ENCODE assay signal across 20 cellular contexts in the genomic region with DNA sequence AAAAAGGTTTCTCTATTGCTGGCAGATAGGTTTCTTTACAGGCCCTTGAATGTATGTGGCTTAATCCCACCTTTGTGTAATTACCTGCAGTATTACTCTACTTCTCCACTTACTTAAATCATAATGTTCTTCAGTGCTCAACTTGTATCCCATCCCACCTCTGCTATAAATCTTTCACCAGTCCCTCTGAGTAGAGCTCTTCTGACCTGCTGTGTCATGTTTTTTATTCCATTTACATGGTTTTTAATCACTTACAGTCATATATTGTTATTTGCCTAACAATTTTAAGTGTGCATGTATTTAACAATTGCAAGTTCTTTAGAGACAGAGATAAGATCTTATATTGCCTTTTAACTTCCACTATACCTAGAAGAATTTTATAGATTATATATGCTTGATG. TPM values are rescaled to one million over a fixed set of nuclear protein-coding genes. Genes with fewer than 3 reads are reported as not detected.
DNase-seq lines count a peak whose midpoint lies in the region; ATAC-seq, FAIRE-seq and TF ChIP-seq lines count a peak whose summit lies in the region.
"Had no signal": no experiment of that assay in that cellular context is flagged by ENCODE, and none has a peak within 500 bp of the region (broad histone marks: within the 10 kb centered on the region; RNA-seq: fewer than 3 reads in every experiment).

No MANE protein-coding gene starts in this region.

- peak overlapping the region; percentile 84 for H3K4me2 ChIP-seq in A549
- H3K4me2 ChIP-seq in BLaER1 = peak overlapping the region; percentile 89
- peak overlapping the region; percentile 85 for H3K4me2 ChIP-seq in Loucy (ENCODE audit: low read depth, low read length, poor library complexity, severe bottlenecking)

- no peaks in the 10 kb centered on the region for H3F3A ChIP-seq in Loucy (ENCODE audit: low read depth)

- FAIRE-seq in A549 (lab: Jason Lieb, UNC) = no peak
- FAIRE-seq: GM18507 had no signal

- TF ChIP-seq CTCF in A549 (IDR thresholded peaks at IDR 0.05) (no peak), Loucy (conservative IDR thresholded peaks at IDR 0.05; ENCODE audit: low read length) (no peak), testis (IDR thresholded peaks at IDR 0.05) (no peak), foreskin fibroblast (IDR thresholded peaks at IDR 0.05; ENCODE audit: low read depth, low read length) (no peak)

- intact Hi-C loops in testis (cut with DNase I; ENCODE audit: low total_unique reads) = no loop called here

- H3K27me3 ChIP-seq in BLaER1 (no peaks in the 10 kb centered on the region), Loucy (ENCODE audit: insufficient read depth, low read length, poor library complexity, severe bottlenecking) (no peaks in the 10 kb centered on the region), adipocyte (replicated peaks; ENCODE audit: control insufficient read depth, insufficient read depth, low read length) (no peaks in the 10 kb centered on the region), testis (no peaks in the 10 kb centered on the region)
- H3K27me3 ChIP-seq: breast epithelium, gastroesophageal sphincter had no signal

- H3K27ac ChIP-seq in A549 (no peak overlapping the region), BLaER1 (no peak overlapping the region), testis (no peak overlapping the region)
- H3K27ac ChIP-seq: breast epithelium, gastroesophageal sphincter, transverse colon, VCaP had no signal

- no peak overlapping the region for H3K9ac ChIP-seq in BLaER1
- H3K9ac ChIP-seq in Loucy (ENCODE audit: low read depth, low read length, poor library complexity, severe bottlenecking) = no peak overlapping the region
- H3K9ac ChIP-seq in adipocyte (ENCODE audit: low read length) = peak overlapping the region; percentile 7

- no peak for ATAC-seq in A549
- ATAC-seq: gastroesophageal sphincter, left ventricle myocardium superior had no signal

- TF ChIP-seq POLR2A in A549 (IDR thresholded peaks at IDR 0.05; ENCODE audit: low read length) (no peak), testis (IDR thresholded peaks at IDR 0.05) (no peak)

- no peak overlapping the region for H2AFZ ChIP-seq in Loucy (ENCODE audit: low read length)

- peaks cover 36% of the 10 kb centered on the region for H3K4me1 ChIP-seq in A549
- H3K4me1 ChIP-seq in BLaER1 = peaks cover 23% of the 10 kb centered on the region
- H3K4me1 ChIP-seq in Loucy (ENCODE audit: insufficient read depth, low read length, poor library complexity, severe bottlenecking) = peaks cover 36% of the 10 kb centered on the region
- H3K4me1 ChIP-seq in adipocyte (ENCODE audit: control insufficient read depth, insufficient read depth, low read length) = peaks cover 48% of the 10 kb centered on the region
- H3K4me1 ChIP-seq in testis = no peaks in the 10 kb centered on the region
- H3K4me1 ChIP-seq: breast epithelium had no signal

- DNase-seq in A549 (ENCODE audit: low read depth in 1 of 2, low spot score in 1 of 2) (no peak), adipocyte (ENCODE audit: low read depth) (no peak), testis (no peak), foreskin fibroblast (no peak)
- no peak for DNase-seq in central memory CD4-positive, alpha-beta T cell
- DNase-seq in activated CD4-positive, alpha-beta T cell treated with anti-CD3 and anti-CD28 coated beads, Interleukin-2, amount 50 U/mL, for 1 hour = no peak
- DNase-seq: activated naive CD4-positive, alpha-beta T cell treated with anti-CD3 and anti-CD28 coated beads for 36 hours; erythroblast; left ventricle myocardium superior; NCI-H1105; NCI-H748 treated with DMSO at 0.1 percent for 48 hours; SW 1271; transverse colon had no signal

- H3K4me3 ChIP-seq in A549 (no peak overlapping the region), BLaER1 (no peak overlapping the region), Loucy (ENCODE audit: low read length, poor library complexity, severe bottlenecking) (peak overlapping the region; percentile 93), adipocyte (ENCODE audit: low read length) (peak overlapping the region; percentile 28), testis (no peak overlapping the region), foreskin fibroblast (ENCODE audit: low read depth in 1 of 2, low read length in 2 of 2) (no peak overlapping the region)
- H3K4me3 ChIP-seq: breast epithelium, gastroesophageal sphincter, HAP-1, transverse colon had no signal

- H3K79me2 ChIP-seq in Loucy (ENCODE audit: insufficient read depth, low read length) = peaks cover 32% of the 10 kb centered on the region

- H3K9me3 ChIP-seq in A549 (0 out of 3 replicates have a peak, but pooled peaks cover 3% of the 10 kb centered on the region), BLaER1 (no peaks in the 10 kb centered on the region; the same call in 1 of the 2 replicates), Loucy (ENCODE audit: insufficient read depth, low read depth, low read length) (no peaks in the 10 kb centered on the region), adipocyte (ENCODE audit: control insufficient read depth, low read length) (no peaks in the 10 kb centered on the region), testis (no peaks in the 10 kb centered on the region)
- H3K9me3 ChIP-seq: breast epithelium, gastroesophageal sphincter, HAP-1, transverse colon had no signal

- CTCF ChIA-PET in A549 (lab: Yijun Ruan, JAX) = interaction anchor here (1.1 kb wide), 1 partner anchor 611 kb away, joined by 3 read pairs; no protein-coding TSS in a partner anchor

- H3K36me3 ChIP-seq in BLaER1 (peaks cover 22% of the 10 kb centered on the region), Loucy (ENCODE audit: insufficient read depth, low read length) (no peaks in the 10 kb centered on the region), adipocyte (ENCODE audit: control insufficient read depth, insufficient read depth, low read length, severe bottlenecking) (peaks cover 11% of the 10 kb centered on the region), testis (ENCODE audit: low read depth, missing control alignments) (no peaks in the 10 kb centered on the region)
- H3K36me3 ChIP-seq: breast epithelium, transverse colon had no signal

- H4K20me1 ChIP-seq in BLaER1 (no peaks in the 10 kb centered on the region), Loucy (ENCODE audit: insufficient read depth, low read length, poor library complexity, severe bottlenecking) (no peaks in the 10 kb centered on the region)

- POLR2A ChIA-PET in A549 (lab: Yijun Ruan, JAX) = no interaction called here

- TF ChIP-seq EP300 in A549 (IDR thresholded peaks at IDR 0.05) = no peak

- H3K9me2 ChIP-seq in Loucy (replicated peaks; ENCODE audit: low read depth, low read length) = no peaks in the 10 kb centered on the region

- TF ChIP-seq RAD21 in A549 (conservative IDR thresholded peaks at IDR 0.05 in 1 of 2, IDR thresholded peaks at IDR 0.05 in 1 of 2) = no peak

TF ChIP-seq in A549, 52 proteins besides CTCF, POLR2A, EP300 and RAD21 (continues in another document):
- TF ChIP-seq, protein P1, sequence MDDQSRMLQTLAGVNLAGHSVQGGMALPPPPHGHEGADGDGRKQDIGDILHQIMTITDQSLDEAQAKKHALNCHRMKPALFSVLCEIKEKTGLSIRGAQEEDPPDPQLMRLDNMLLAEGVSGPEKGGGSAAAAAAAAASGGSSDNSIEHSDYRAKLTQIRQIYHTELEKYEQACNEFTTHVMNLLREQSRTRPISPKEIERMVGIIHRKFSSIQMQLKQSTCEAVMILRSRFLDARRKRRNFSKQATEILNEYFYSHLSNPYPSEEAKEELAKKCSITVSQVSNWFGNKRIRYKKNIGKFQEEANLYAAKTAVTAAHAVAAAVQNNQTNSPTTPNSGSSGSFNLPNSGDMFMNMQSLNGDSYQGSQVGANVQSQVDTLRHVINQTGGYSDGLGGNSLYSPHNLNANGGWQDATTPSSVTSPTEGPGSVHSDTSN (IDR thresholded peaks at IDR 0.05) = no peak
- TF ChIP-seq, protein P2, sequence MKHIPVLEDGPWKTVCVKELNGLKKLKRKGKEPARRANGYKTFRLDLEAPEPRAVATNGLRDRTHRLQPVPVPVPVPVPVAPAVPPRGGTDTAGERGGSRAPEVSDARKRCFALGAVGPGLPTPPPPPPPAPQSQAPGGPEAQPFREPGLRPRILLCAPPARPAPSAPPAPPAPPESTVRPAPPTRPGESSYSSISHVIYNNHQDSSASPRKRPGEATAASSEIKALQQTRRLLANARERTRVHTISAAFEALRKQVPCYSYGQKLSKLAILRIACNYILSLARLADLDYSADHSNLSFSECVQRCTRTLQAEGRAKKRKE (CRISPR knock-in tag; IDR thresholded peaks at IDR 0.05; ENCODE audit: low read depth) = no peak
- TF ChIP-seq, protein P3, sequence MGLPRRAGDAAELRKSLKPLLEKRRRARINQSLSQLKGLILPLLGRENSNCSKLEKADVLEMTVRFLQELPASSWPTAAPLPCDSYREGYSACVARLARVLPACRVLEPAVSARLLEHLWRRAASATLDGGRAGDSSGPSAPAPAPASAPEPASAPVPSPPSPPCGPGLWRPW (IDR thresholded peaks at IDR 0.05) = no peak
- no peak for TF ChIP-seq RNF2 (IDR thresholded peaks at IDR 0.05; ENCODE audit: borderline replicate concordance, low read depth)
- TF ChIP-seq POLR2AphosphoS2 (conservative IDR thresholded peaks at IDR 0.05; ENCODE audit: low read length) = no peak
- no peak for TF ChIP-seq CBX8 (IDR thresholded peaks at IDR 0.05)
- TF ChIP-seq HOXB13 (CRISPR knock-in tag; IDR thresholded peaks at IDR 0.05; ENCODE audit: low read depth) = no peak
- TF ChIP-seq ZSCAN20 (CRISPR knock-in tag; IDR thresholded peaks at IDR 0.05) = no peak
- TF ChIP-seq ZNF302 (CRISPR knock-in tag; IDR thresholded peaks at IDR 0.05) = no peak
- TF ChIP-seq RCOR1 (IDR thresholded peaks at IDR 0.05; ENCODE audit: low read depth, low read length) = no peak

RNA-seq across cellular contexts. Expression of a gene that starts 2.4 kb away (rescaled TPM):
- 61.3 and 79.9 TPM in 2 replicates for polyA plus RNA-seq in A549 (2011; rRNA removed)
- polyA plus RNA-seq in A549 (2012; cell fraction: cytosol; rRNA removed) = 25.0 and 26.2 TPM in 2 replicates
- 16.1 and 21.5 TPM in 2 replicates for polyA plus RNA-seq in A549 (2012; cell fraction: nucleus; rRNA removed)
- 35.1 to 37.2 TPM (median 36.7 TPM) in 3 replicates for polyA plus RNA-seq in A549 (2017; fragmentation: RNase III; extraction: RNeasy Plus Mini Kit Qiagen cat#74134 plus additional on column Dnase treatment)
- polyA minus RNA-seq in A549 (2011; rRNA and poly(A)+ RNA removed) = 47.1 and 52.9 TPM in 2 replicates
- 10 to 100 TPM; 33.8 to 36.3 TPM for total RNA-seq in testis
- polyA plus RNA-seq in testis (ENCODE audit: insufficient read depth, low read depth, low replicate concordance) = 24.4 TPM

RNA-seq across cellular contexts. Expression of a gene that starts 16.4 kb away (rescaled TPM):
- polyA plus RNA-seq in A549 (2011; rRNA removed) = 0.22 TPM in 2 replicates
- polyA plus RNA-seq in A549 (2012; cell fraction: cytosol; rRNA removed) = 0.05 and 0.08 TPM in 2 replicates
- 0.17 TPM in 2 replicates for polyA plus RNA-seq in A549 (2012; cell fraction: nucleus; rRNA removed)
- polyA plus RNA-seq in A549 (2017; fragmentation: RNase III; extraction: RNeasy Plus Mini Kit Qiagen cat#74134 plus additional on column Dnase treatment) = 0.14 to 0.22 TPM (median 0.18 TPM) in 3 replicates
- polyA minus RNA-seq in A549 (2011; rRNA and poly(A)+ RNA removed) = 0.10 and 0.33 TPM in 2 replicates
- total RNA-seq in testis = 1 to 10 TPM; 5.9 to 9.6 TPM
- polyA plus RNA-seq in testis (ENCODE audit: insufficient read depth, low read depth, low replicate concordance) = 6.8 TPM

Comparison
In these comparisons a context has a peak if more than half of its experiments do, and no peak if none do; other contexts are left out.
1. H3K4me3 ChIP-seq: peak in Loucy (single experiment) and adipocyte (single experiment); none in A549 (single experiment), BLaER1 (single experiment), testis (0 of 2) and foreskin fibroblast (0 of 2).
2. Peak in every context shown above with its lines, with median percentiles within 50 percentile points of each other: H3K4me2 ChIP-seq.